In genomic region chr16:84829168-84829965, GRCh38 we compare ENCODE assay signal across 10 cellular contexts. TPM values are rescaled to one million over a fixed set of nuclear protein-coding genes. Genes with fewer than 3 reads are reported as not detected.
DNase-seq lines count a peak whose midpoint lies in the region; ATAC-seq and TF ChIP-seq lines count a peak whose summit lies in the region.
"Had no signal": no experiment of that assay in that cellular context is flagged by ENCODE, and none has a peak within 500 bp of the region (broad histone marks: within the 10 kb centered on the region; RNA-seq: fewer than 3 reads in every experiment).

No MANE protein-coding gene starts in this region.

- H4K20me1 ChIP-seq in DND-41 (ENCODE audit: insufficient read depth, low read length): peaks cover 4% of the 10 kb centered on the region; the same call in 1 of the 2 replicates

- peaks cover 0 to 3% of the 10 kb centered on the region in 2 donors for H3K27me3 Mint-ChIP-seq in natural killer cell (ENCODE audit: low read depth in 2 of 2)

- no peaks in the 10 kb centered on the region for H3K4me1 Mint-ChIP-seq in natural killer cell

- no peaks in the 10 kb centered on the region for H3K36me3 Mint-ChIP-seq in natural killer cell
- H3K36me3 Mint-ChIP-seq: natural killer cell treated with Interleukin-12 subunit alpha and Interleukin-12 subunit beta and Interleukin-15 and Interleukin-18, amount 100 ng/mL, for 72 hours had no signal

- no peak overlapping the region for H3K4me2 ChIP-seq in DND-41 (ENCODE audit: insufficient read depth, low read length)

- H3K9me3 ChIP-seq in DND-41 (ENCODE audit: insufficient read depth, low read length, severe bottlenecking) (no peaks in the 10 kb centered on the region), left ventricle myocardium inferior (replicated peaks) (no peaks in the 10 kb centered on the region)

- ATAC-seq in DND-41 (ENCODE audit: insufficient read depth, low read depth): peak; percentile 9; the same call in 1 of the 3 replicates
- ATAC-seq in HG03354 (IDR thresholded peaks at IDR 0.05; ENCODE audit: poor library complexity, severe bottlenecking, unreplicated experiment): no peak
- no peak for ATAC-seq in natural killer cell
- ATAC-seq: natural killer cell treated with Interleukin-12 subunit alpha and Interleukin-12 subunit beta and Interleukin-15 and Interleukin-18, amount 100 ng/mL, for 72 hours had no signal

- H3K27ac ChIP-seq in DND-41 (ENCODE audit: low read length) (no peak overlapping the region), left ventricle myocardium inferior (replicated peaks) (peak overlapping the region; percentile 83)

- DNase-seq in DND-41 (no peak), amniotic epithelial cell (ENCODE audit: low read depth) (peak; percentile 99), left ventricle myocardium inferior (no peak), renal cortical epithelial cell (ENCODE audit: low read depth) (peak; percentile 89), natural killer cell (no peak), NCI-H82 treated with DMSO at 0.1 percent for 48 hours (lab: John Stamatoyannopoulos, UW; ENCODE audit: unreplicated experiment) (no peak)
- no peak for DNase-seq in activated CD4-positive, CD25-positive, alpha-beta regulatory T cell (lab: John Stamatoyannopoulos, UW)
- DNase-seq: CD4-positive, alpha-beta T cell had no signal

- H3K4me1 ChIP-seq in DND-41 (ENCODE audit: insufficient read depth, low read length): no peaks in the 10 kb centered on the region
- H3K4me1 ChIP-seq in left ventricle myocardium inferior: peaks cover 76% of the 10 kb centered on the region

- TF ChIP-seq CTCF in DND-41 (IDR thresholded peaks at IDR 0.05; ENCODE audit: borderline replicate concordance, extremely low read depth, low read length, poor library complexity, severe bottlenecking) (no peak), left ventricle myocardium inferior (IDR thresholded peaks at IDR 0.05; ENCODE audit: borderline replicate concordance) (no peak), natural killer cell (IDR thresholded peaks at IDR 0.05) (no peak)

- no peak overlapping the region for H3K9ac ChIP-seq in DND-41 (ENCODE audit: low read depth, low read length)

- H2AFZ ChIP-seq in DND-41 (ENCODE audit: low read depth, low read length): no peak overlapping the region

- H3K4me3 ChIP-seq in DND-41 (ENCODE audit: low read depth in 1 of 2, low read length in 2 of 2) (no peak overlapping the region), left ventricle myocardium inferior (no peak overlapping the region)

- H3K4me3 Mint-ChIP-seq in natural killer cell: no peak overlapping the region
- H3K4me3 Mint-ChIP-seq: CD4-positive, alpha-beta T cell; natural killer cell treated with Interleukin-12 subunit alpha and Interleukin-12 subunit beta and Interleukin-15 and Interleukin-18, amount 100 ng/mL, for 72 hours had no signal

- H3K36me3 ChIP-seq in DND-41 (ENCODE audit: insufficient read depth, low read length): no peaks in the 10 kb centered on the region
- no peaks in the 10 kb centered on the region for H3K36me3 ChIP-seq in left ventricle myocardium inferior

- H3K27ac Mint-ChIP-seq in natural killer cell: no peak overlapping the region
- H3K27ac Mint-ChIP-seq: CD4-positive, alpha-beta T cell; natural killer cell treated with Interleukin-12 subunit alpha and Interleukin-12 subunit beta and Interleukin-15 and Interleukin-18, amount 100 ng/mL, for 72 hours had no signal

- H3K27me3 ChIP-seq in DND-41 (ENCODE audit: insufficient read depth, low read length, poor library complexity) (peaks cover 15% of the 10 kb centered on the region), left ventricle myocardium inferior (ENCODE audit: low read depth) (peaks cover 9% of the 10 kb centered on the region)

- no peaks in the 10 kb centered on the region for H3K9me3 Mint-ChIP-seq in natural killer cell
- H3K9me3 Mint-ChIP-seq: CD4-positive, alpha-beta T cell; natural killer cell treated with Interleukin-12 subunit alpha and Interleukin-12 subunit beta and Interleukin-15 and Interleukin-18, amount 100 ng/mL, for 72 hours had no signal

- H3K79me2 ChIP-seq in DND-41 (ENCODE audit: insufficient read depth, low read length): no peaks in the 10 kb centered on the region

- intact Hi-C loops in left ventricle myocardium inferior (cut with micrococcal nuclease) (no loop called here), natural killer cell (cut with micrococcal nuclease) (no loop called here)

RNA-seq across cellular contexts. Expression of gene CRISPLD2, which starts 9.6 kb away (rescaled TPM):
- total RNA-seq in left ventricle myocardium inferior (12.8 TPM), renal cortical epithelial cell (107 and 148 TPM in 2 replicates), natural killer cell (1 to 10 TPM in 1 of 3 donors, under 1 TPM in 1, not detected in 1; 0.86 to 6.3 TPM)

Comparison
In these comparisons a context has a peak if more than half of its experiments do, and no peak if none do; other contexts are left out.
1. DNase-seq: peak in amniotic epithelial cell (single experiment) and renal cortical epithelial cell (single experiment); none in DND-41 (single experiment), left ventricle myocardium inferior (single experiment), activated CD4-positive, CD25-positive, alpha-beta regulatory T cell (0 of 4), natural killer cell (single experiment) and NCI-H82 treated with DMSO at 0.1 percent for 48 hours (single experiment).